ENCODE assay signal across 13 cellular contexts in the genomic region with DNA sequence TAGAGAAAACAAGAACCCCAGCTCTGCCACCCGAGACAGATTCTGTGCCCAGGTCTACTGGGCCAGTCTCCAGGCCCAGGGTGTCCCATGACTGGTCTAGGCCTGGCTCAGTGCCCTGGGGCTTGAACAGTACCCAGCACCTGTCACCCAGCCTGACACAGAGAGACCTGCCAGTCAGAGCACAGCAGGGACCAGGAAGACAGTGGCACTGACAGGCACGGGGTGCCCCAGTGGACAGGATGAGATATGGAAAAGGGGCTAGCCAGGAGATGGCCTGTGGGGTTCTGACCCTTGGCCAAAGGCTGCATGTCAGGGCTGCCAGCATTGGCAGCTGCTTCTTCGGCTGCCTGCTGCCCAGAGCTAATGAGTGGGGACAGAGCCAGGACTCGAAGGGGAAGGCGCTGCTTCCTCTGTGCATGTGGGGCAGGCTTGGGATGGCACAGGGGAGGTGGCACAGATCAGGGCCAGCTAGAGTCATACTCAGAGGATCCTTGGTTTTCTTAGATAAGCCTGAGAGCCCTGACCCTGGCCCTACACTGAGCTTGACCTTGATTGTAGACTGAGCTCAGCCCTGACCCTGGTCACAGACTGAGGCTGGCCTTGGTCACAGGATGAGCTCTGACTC. TPM values are rescaled to one million over a fixed set of nuclear protein-coding genes. Genes with fewer than 3 reads are reported as not detected.
DNase-seq lines count a peak whose midpoint lies in the region; ATAC-seq and TF ChIP-seq lines count a peak whose summit lies in the region.
"Had no signal": no experiment of that assay in that cellular context is flagged by ENCODE, and none has a peak within 500 bp of the region (broad histone marks: within the 10 kb centered on the region; RNA-seq: fewer than 3 reads in every experiment).

No MANE protein-coding gene starts in this region.

- H3K27ac ChIP-seq in cingulate gyrus (ENCODE audit: low read depth, low read length) (peak overlapping the region; percentile 72), testis (no peak overlapping the region)

- 58 to 60% methylated on average over 1 to 5 of the region's 5 CpGs for WGBS in testis, 2 donors

- H3K4me1 ChIP-seq in testis = no peaks in the 10 kb centered on the region

- no peak for TF ChIP-seq POLR2A in testis (IDR thresholded peaks at IDR 0.05)

- H3K36me3 ChIP-seq in testis (ENCODE audit: low read depth, missing control alignments) = no peaks in the 10 kb centered on the region

- intact Hi-C loops in testis (cut with DNase I; ENCODE audit: low total_unique reads) = no loop called here

- ATAC-seq in HG02981 (IDR thresholded peaks at IDR 0.05; ENCODE audit: unreplicated experiment) (no peak), GM19463 (IDR thresholded peaks at IDR 0.05; ENCODE audit: unreplicated experiment) (no peak)
- ATAC-seq: PC-3 had no signal

- DNase-seq in NCI-H2107 treated with DMSO at 0.1 percent for 48 hours (lab: John Stamatoyannopoulos, UW; ENCODE audit: unreplicated experiment) (peak; percentile 23), NCI-H2107 (lab: John Stamatoyannopoulos, UW) (no peak), mucosa of gallbladder (ENCODE audit: low spot score) (peak; percentile 69), testis (peak; percentile 26)
- DNase-seq in activated effector memory CD4-positive, alpha-beta T cell treated with anti-CD3 and anti-CD28 coated beads, Interleukin-2, amount 50 U/mL, for 16 hours = no peak
- DNase-seq: activated naive CD4-positive, alpha-beta T cell treated with anti-CD3 and anti-CD28 coated beads, Interleukin-2, amount 10 ng/mL, durations not matched to agents 7 days and 5 days; DMS153; PC-3 had no signal

- no peaks in the 10 kb centered on the region for H3K27me3 ChIP-seq in testis

- H3K9me3 ChIP-seq in testis = no peaks in the 10 kb centered on the region

- TF ChIP-seq CTCF in testis (IDR thresholded peaks at IDR 0.05) = no peak

- H3K4me3 ChIP-seq in testis = no peak overlapping the region

RNA-seq across cellular contexts. Expression of gene CCDC33, which starts 15.2 kb away (rescaled TPM):
- 1.0 TPM for total RNA-seq in mucosa of gallbladder
- 10 to 100 TPM; 11.6 to 18.5 TPM for total RNA-seq in testis
- 41.3 TPM for polyA plus RNA-seq in testis (ENCODE audit: insufficient read depth, low read depth, low replicate concordance)
- total RNA-seq: activated CD8-positive, alpha-beta memory T cell treated with anti-CD3 and anti-CD28 coated beads for 36 hours; dermis microvascular lymphatic vessel endothelial cell had no signal

RNA-seq across cellular contexts. Expression of gene STRA6, which starts 48.7 kb away (rescaled TPM):
- total RNA-seq in mucosa of gallbladder (0.75 TPM), testis (1 to 10 TPM; 4.1 to 9.3 TPM)
- 14.1 TPM for polyA plus RNA-seq in testis (ENCODE audit: insufficient read depth, low read depth, low replicate concordance)
- total RNA-seq: activated CD8-positive, alpha-beta memory T cell treated with anti-CD3 and anti-CD28 coated beads for 36 hours had no signal

Comparison
In these comparisons a context has a peak if more than half of its experiments do, and no peak if none do; other contexts are left out.
1. DNase-seq: peak in NCI-H2107 treated with DMSO at 0.1 percent for 48 hours (single experiment), mucosa of gallbladder (single experiment) and testis (single experiment); none in NCI-H2107 (single experiment) and activated effector memory CD4-positive, alpha-beta T cell treated with anti-CD3 and anti-CD28 coated beads, Interleukin-2, amount 50 U/mL, for 16 hours (single experiment).